In genomic region chr6:26754212-26754611, GRCh38 we compare ENCODE assay signal across 18 cellular contexts.
DNase-seq lines count a peak whose midpoint lies in the region; ATAC-seq and TF ChIP-seq lines count a peak whose summit lies in the region.
"Had no signal": no experiment of that assay in that cellular context is flagged by ENCODE, and none has a peak within 500 bp of the region (broad histone marks: within the 10 kb centered on the region; RNA-seq: fewer than 3 reads in every experiment).

No MANE protein-coding gene starts in this region.

- no peaks in the 10 kb centered on the region for H3K4me1 ChIP-seq in HUES64 (ENCODE audit: insufficient read depth, low read length)
- no peaks in the 10 kb centered on the region for H3K4me1 ChIP-seq in hepatocyte (ENCODE audit: insufficient read depth)
- H3K4me1 ChIP-seq in trophoblast cell (ENCODE audit: control insufficient read depth in 1 of 2, insufficient read depth in 2 of 2, low read length in 2 of 2) = peaks cover 5 to 8% of the 10 kb centered on the region in 2 experiments
- H3K4me1 ChIP-seq: lower lobe of right lung had no signal

- H3K27me3 ChIP-seq in HUES64 (ENCODE audit: insufficient read depth, low read length) (peaks cover 42% of the 10 kb centered on the region), hepatocyte (no peaks in the 10 kb centered on the region), trophoblast cell (ENCODE audit: insufficient read depth, low read length) (peaks cover 8% of the 10 kb centered on the region)

- peaks cover 9% of the 10 kb centered on the region for H3K9me3 Mint-ChIP-seq in activated CD8-positive, alpha-beta T cell treated with anti-CD3 and anti-CD28 coated beads, Interleukin-2, amount 10 ng/mL, durations not matched to agents 7 days and 5 days (ENCODE audit: insufficient read depth)
- H3K9me3 Mint-ChIP-seq in activated CD8-positive, alpha-beta T cell treated with anti-CD3 and anti-CD28 coated beads for 36 hours = peaks cover 10% of the 10 kb centered on the region
- H3K9me3 Mint-ChIP-seq: WTC11 had no signal

- H4K20me1 ChIP-seq in hepatocyte (ENCODE audit: insufficient read depth, poor library complexity, severe bottlenecking) = no peaks in the 10 kb centered on the region

- no peak for DNase-seq in activated CD8-positive, alpha-beta T cell treated with anti-CD3 and anti-CD28 coated beads, Interleukin-2, amount 10 ng/mL, durations not matched to agents 7 days and 5 days
- DNase-seq in activated CD8-positive, alpha-beta T cell treated with anti-CD3 and anti-CD28 coated beads for 36 hours = no peak
- DNase-seq in hepatocyte (ENCODE audit: low spot score) (no peak), trophoblast cell (no peak), globus pallidus (ENCODE audit: low spot score) (no peak), erythroblast (lab: John Stamatoyannopoulos, UW) (no peak)
- DNase-seq: ACHN, DMS 273 treated with DMSO at 0.1 percent for 48 hours, islet precursor cell, lower lobe of right lung, NCI-H1092 treated with DMSO at 0.1 percent for 48 hours, RPMI8226 had no signal

- H3K36me3 Mint-ChIP-seq in activated CD8-positive, alpha-beta T cell treated with anti-CD3 and anti-CD28 coated beads, Interleukin-2, amount 10 ng/mL, durations not matched to agents 7 days and 5 days (ENCODE audit: low read depth) = peaks cover 16% of the 10 kb centered on the region
- H3K36me3 Mint-ChIP-seq in activated CD8-positive, alpha-beta T cell treated with anti-CD3 and anti-CD28 coated beads for 36 hours (ENCODE audit: low read depth) = peaks cover 14% of the 10 kb centered on the region
- H3K36me3 Mint-ChIP-seq: WTC11 had no signal

- H3K23ac ChIP-seq in trophoblast cell (ENCODE audit: low read length) = no peak overlapping the region

- no peaks in the 10 kb centered on the region for H3K36me3 ChIP-seq in HUES64 (ENCODE audit: insufficient read depth, low read length)
- H3K36me3 ChIP-seq in hepatocyte (replicated peaks; ENCODE audit: insufficient read depth, low read depth) = no peaks in the 10 kb centered on the region
- no peaks in the 10 kb centered on the region for H3K36me3 ChIP-seq in trophoblast cell (ENCODE audit: control insufficient read depth in 1 of 2, insufficient read depth in 2 of 2, low read length in 2 of 2)
- H3K36me3 ChIP-seq: lower lobe of right lung, thoracic aorta had no signal

- no peaks in the 10 kb centered on the region for H3K79me1 ChIP-seq in trophoblast cell (ENCODE audit: low read length)

- no peak for ATAC-seq in activated CD8-positive, alpha-beta T cell treated with anti-CD3 and anti-CD28 coated beads, Interleukin-2, amount 10 ng/mL, durations not matched to agents 7 days and 5 days
- no peak for ATAC-seq in activated CD8-positive, alpha-beta T cell treated with anti-CD3 and anti-CD28 coated beads for 36 hours
- ATAC-seq in HG02623 (IDR thresholded peaks at IDR 0.05; ENCODE audit: unreplicated experiment) = no peak
- ATAC-seq: lower lobe of right lung, WTC11 had no signal

- H3K9ac ChIP-seq in HUES64 (ENCODE audit: low read depth, low read length) (no peak overlapping the region), trophoblast cell (ENCODE audit: low read length) (no peak overlapping the region)

- no peak overlapping the region for H3K18ac ChIP-seq in trophoblast cell (ENCODE audit: low read length)

- H3K4ac ChIP-seq in trophoblast cell (ENCODE audit: low read depth, low read length) = no peak overlapping the region

- H4K91ac ChIP-seq in trophoblast cell (ENCODE audit: low read depth, low read length) = no peak overlapping the region

- no peak overlapping the region for H3K14ac ChIP-seq in trophoblast cell (ENCODE audit: low read length)

- H2BK5ac ChIP-seq in trophoblast cell (ENCODE audit: low read depth, low read length, poor library complexity) = no peak overlapping the region

- H4K8ac ChIP-seq in trophoblast cell (ENCODE audit: low read depth, low read length) = no peak overlapping the region

- H3K79me2 ChIP-seq in hepatocyte (no peaks in the 10 kb centered on the region), trophoblast cell (ENCODE audit: control insufficient read depth, insufficient read depth, low read length, poor library complexity) (no peaks in the 10 kb centered on the region)

- CTCF ChIA-PET in activated CD8-positive, alpha-beta T cell treated with anti-CD3 and anti-CD28 coated beads, Interleukin-2, amount 10 ng/mL, durations not matched to agents 7 days and 5 days (lab: Charles Lee) = no interaction called here
- CTCF ChIA-PET in activated CD8-positive, alpha-beta T cell treated with anti-CD3 and anti-CD28 coated beads for 36 hours (lab: Charles Lee) = no interaction called here

- peak overlapping the region; percentile 32 for H3K27ac Mint-ChIP-seq in activated CD8-positive, alpha-beta T cell treated with anti-CD3 and anti-CD28 coated beads, Interleukin-2, amount 10 ng/mL, durations not matched to agents 7 days and 5 days
- no peak overlapping the region for H3K27ac Mint-ChIP-seq in activated CD8-positive, alpha-beta T cell treated with anti-CD3 and anti-CD28 coated beads for 36 hours
- H3K27ac Mint-ChIP-seq: activated T-helper 2 cell treated with anti-CD3 and anti-CD28 coated beads, Interferon-gamma antibody, Interleukin-2, Interleukin-4, amounts not matched to agents 10 μg/mL and 5 μg/mL and 100 μg/mL, durations not matched to agents 14 hours and 24 hours and 36 hours; WTC11 had no signal

- no peak for TF ChIP-seq CTCF in activated CD8-positive, alpha-beta T cell treated with anti-CD3 and anti-CD28 coated beads for 36 hours (IDR thresholded peaks at IDR 0.05)
- no peak for TF ChIP-seq CTCF in hepatocyte (IDR thresholded peaks at IDR 0.05; ENCODE audit: poor library complexity)

- H2BK12ac ChIP-seq in trophoblast cell (ENCODE audit: low read length) = no peak overlapping the region

- H2AK5ac ChIP-seq in trophoblast cell (ENCODE audit: low read length) = no peak overlapping the region

- H3K4me2 ChIP-seq in hepatocyte (peak overlapping the region; percentile 70), trophoblast cell (ENCODE audit: low read length) (peak overlapping the region; percentile 94)

- peaks cover 14% of the 10 kb centered on the region for H3K4me1 Mint-ChIP-seq in activated CD8-positive, alpha-beta T cell treated with anti-CD3 and anti-CD28 coated beads, Interleukin-2, amount 10 ng/mL, durations not matched to agents 7 days and 5 days (ENCODE audit: low read depth)
- H3K4me1 Mint-ChIP-seq in activated CD8-positive, alpha-beta T cell treated with anti-CD3 and anti-CD28 coated beads for 36 hours (ENCODE audit: low read depth) = peaks cover 11% of the 10 kb centered on the region
- H3K4me1 Mint-ChIP-seq: WTC11 had no signal

- H3K9me3 ChIP-seq in HUES64 (ENCODE audit: insufficient read depth, low read depth, low read length) (no peaks in the 10 kb centered on the region), hepatocyte (ENCODE audit: low read depth) (no peaks in the 10 kb centered on the region), trophoblast cell (ENCODE audit: insufficient read depth, low read depth, low read length) (no peaks in the 10 kb centered on the region)
- H3K9me3 ChIP-seq: lower lobe of right lung, thoracic aorta had no signal

- H2BK120ac ChIP-seq in trophoblast cell (ENCODE audit: insufficient read depth, low read length, poor library complexity) = no peak overlapping the region

- WGBS in HUES64 = 2% methylated on average over 15 of the region's 15 CpGs
- WGBS in hepatocyte (ENCODE audit: low lambda C conversion rate, missing lambda C conversion rate) = 6% methylated on average over 14 of the region's 15 CpGs
- WGBS in trophoblast cell (ENCODE audit: extremely low coverage, insufficient coverage, insufficient read length) = no CpG with 5 or more reads among the region's 15 CpGs

- peaks cover 40% of the 10 kb centered on the region for H3K27me3 Mint-ChIP-seq in activated CD8-positive, alpha-beta T cell treated with anti-CD3 and anti-CD28 coated beads, Interleukin-2, amount 10 ng/mL, durations not matched to agents 7 days and 5 days (ENCODE audit: low read depth)
- H3K27me3 Mint-ChIP-seq in activated CD8-positive, alpha-beta T cell treated with anti-CD3 and anti-CD28 coated beads for 36 hours = peaks cover 45% of the 10 kb centered on the region

- intact Hi-C loops in activated CD8-positive, alpha-beta T cell treated with anti-CD3 and anti-CD28 coated beads for 36 hours (cut with micrococcal nuclease) = no loop called here

- no peak overlapping the region for H2AFZ ChIP-seq in hepatocyte
- no peak overlapping the region for H2AFZ ChIP-seq in trophoblast cell (ENCODE audit: insufficient read depth, low read length, poor library complexity)

- H3K27ac ChIP-seq in HUES64 (ENCODE audit: low read depth, low read length) (no peak overlapping the region), hepatocyte (no peak overlapping the region), trophoblast cell (ENCODE audit: low read depth, low read length) (no peak overlapping the region)
- H3K27ac ChIP-seq: C4-2B, lower lobe of right lung, thoracic aorta had no signal

- peak overlapping the region; percentile 61 for H3K4me3 ChIP-seq in HUES64 (ENCODE audit: low read length)
- H3K4me3 ChIP-seq in hepatocyte = no peak overlapping the region
- H3K4me3 ChIP-seq in trophoblast cell (ENCODE audit: low read depth, low read length) = no peak overlapping the region
- H3K4me3 ChIP-seq: lower lobe of right lung, thoracic aorta had no signal

- POLR2A ChIA-PET in activated CD8-positive, alpha-beta T cell treated with anti-CD3 and anti-CD28 coated beads, Interleukin-2, amount 10 ng/mL, durations not matched to agents 7 days and 5 days (lab: Charles Lee) = no interaction called here
- POLR2A ChIA-PET in activated CD8-positive, alpha-beta T cell treated with anti-CD3 and anti-CD28 coated beads for 36 hours (lab: Charles Lee) = interaction anchor here (0.6 kb wide), 1 partner anchor 108 kb away, joined by 3 read pairs; no protein-coding TSS in a partner anchor

- H4K12ac ChIP-seq in trophoblast cell (ENCODE audit: low read depth, low read length) = no peak overlapping the region

- peak overlapping the region; percentile 43 for H3K4me3 Mint-ChIP-seq in activated CD8-positive, alpha-beta T cell treated with anti-CD3 and anti-CD28 coated beads, Interleukin-2, amount 10 ng/mL, durations not matched to agents 7 days and 5 days
- H3K4me3 Mint-ChIP-seq in activated CD8-positive, alpha-beta T cell treated with anti-CD3 and anti-CD28 coated beads for 36 hours = no peak overlapping the region
- H3K4me3 Mint-ChIP-seq: WTC11 had no signal

- H3K9me2 ChIP-seq in hepatocyte (replicated peaks; ENCODE audit: insufficient read depth) = no peaks in the 10 kb centered on the region

- no peak for TF ChIP-seq POLR2A in erythroblast (IDR thresholded peaks at IDR 0.05; ENCODE audit: low read length)
